In the genomic region with DNA sequence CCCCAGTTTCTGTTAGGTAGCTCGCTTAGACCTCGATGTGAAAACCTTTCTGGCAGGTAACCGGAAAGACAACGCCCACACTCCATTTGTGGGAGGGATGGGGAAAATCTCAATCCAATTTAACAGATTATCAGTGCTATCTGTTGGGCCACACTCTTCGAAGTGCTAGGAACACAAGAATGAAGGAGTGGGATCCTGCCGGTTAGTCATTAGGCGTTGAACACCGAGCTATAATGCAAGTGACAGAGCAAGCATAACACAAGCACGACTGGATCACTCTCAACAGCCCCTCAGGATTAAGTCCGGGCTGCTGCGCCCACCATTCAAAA, we compare ENCODE assay signal across 8 cellular contexts. TPM values are rescaled to one million over a fixed set of nuclear protein-coding genes. Genes with fewer than 3 reads are reported as not detected.
DNase-seq lines count a peak whose midpoint lies in the region; ATAC-seq, FAIRE-seq and TF ChIP-seq lines count a peak whose summit lies in the region.

No MANE protein-coding gene starts in this region.

- H4K20me1 ChIP-seq in BLaER1, result peaks cover 51% of the 10 kb centered on the region

- H3K36me3 ChIP-seq in BLaER1 (peaks cover 40% of the 10 kb centered on the region), HUES64 (ENCODE audit: insufficient read depth, low read length) (peaks cover 36% of the 10 kb centered on the region)
- H3K36me3 ChIP-seq in naive thymus-derived CD4-positive, alpha-beta T cell (ENCODE audit: control insufficient read depth in 2 of 3, insufficient read depth in 3 of 3, low read length in 3 of 3), result peaks cover 0 to 20% (median 0%) of the 10 kb centered on the region in 3 experiments

- H3K9me3 Mint-ChIP-seq in naive thymus-derived CD4-positive, alpha-beta T cell, result peaks cover 0 to 2% (median 0%) of the 10 kb centered on the region in 11 donors

- POLR2A ChIA-PET in naive thymus-derived CD4-positive, alpha-beta T cell (lab: Charles Lee), result interaction anchor here (0.6 to 1.7 kb wide), 11 partner anchors 20 to 138 kb away, joined by 3 to 20 read pairs (median 4); a partner anchor contains a TSS

- H3K27ac Mint-ChIP-seq in naive thymus-derived CD4-positive, alpha-beta T cell, result peak overlapping the region; percentile 91 to 99 (median 98)

- peak overlapping the region; percentile 97 to 100 (median 99) for H3K4me3 Mint-ChIP-seq in naive thymus-derived CD4-positive, alpha-beta T cell

- CTCF ChIA-PET in naive thymus-derived CD4-positive, alpha-beta T cell (lab: Charles Lee), result no interaction called here

- peak; percentile 7 for ATAC-seq in naive thymus-derived CD4-positive, alpha-beta T cell
- ATAC-seq in HG02623 (IDR thresholded peaks at IDR 0.05; ENCODE audit: unreplicated experiment), result no peak

- TF ChIP-seq CTCF in cardiac fibroblast (IDR thresholded peaks at IDR 0.05; ENCODE audit: low read depth, low read length), result no peak

- H3K9ac ChIP-seq in BLaER1 (peak overlapping the region; percentile 92), HUES64 (ENCODE audit: low read depth, low read length) (peak overlapping the region; percentile 77)

- no peaks in the 10 kb centered on the region for H3K27me3 ChIP-seq in BLaER1
- no peaks in the 10 kb centered on the region for H3K27me3 ChIP-seq in HUES64 (ENCODE audit: insufficient read depth, low read length)
- no peaks in the 10 kb centered on the region for H3K27me3 ChIP-seq in naive thymus-derived CD4-positive, alpha-beta T cell (ENCODE audit: control insufficient read depth in 2 of 2, insufficient read depth in 2 of 2, low read length in 2 of 2)

- H3K4me1 ChIP-seq in BLaER1, result peaks cover 27% of the 10 kb centered on the region
- peaks cover 6% of the 10 kb centered on the region; the same call in 1 of the 2 replicates for H3K4me1 ChIP-seq in HUES64 (ENCODE audit: insufficient read depth, low read length)
- peaks cover 10 to 24% of the 10 kb centered on the region in 2 donors for H3K4me1 ChIP-seq in naive thymus-derived CD4-positive, alpha-beta T cell (ENCODE audit: control insufficient read depth in 2 of 2, insufficient read depth in 2 of 2, low read length in 2 of 2)

- peaks cover 26 to 55% (median 49%) of the 10 kb centered on the region in 7 donors for H3K4me1 Mint-ChIP-seq in naive thymus-derived CD4-positive, alpha-beta T cell

- peaks cover 6 to 24% (median 12%) of the 10 kb centered on the region in 5 donors for H3K36me3 Mint-ChIP-seq in naive thymus-derived CD4-positive, alpha-beta T cell

- intact Hi-C loops in naive thymus-derived CD4-positive, alpha-beta T cell (cut with micrococcal nuclease), result loop anchor here (1.0 to 10.0 kb wide), 2 partner anchors 99 to 1399 kb away; a partner anchor contains a TSS

- 2% methylated on average over 11 of the region's 11 CpGs for WGBS in HUES64

- DNase-seq in cardiac fibroblast (ENCODE audit: low read depth in 2 of 2), result no peak
- no peak for DNase-seq in naive thymus-derived CD4-positive, alpha-beta T cell
- DNase-seq in NCI-H526 (lab: John Stamatoyannopoulos, UW), result no peak
- no peak for DNase-seq in NCI-H1436 treated with DMSO at 0.1 percent for 48 hours (lab: John Stamatoyannopoulos, UW)
- DNase-seq in HTR-8/SVneo (ENCODE audit: insufficient read length, low spot score), result no peak

- H3K4me2 ChIP-seq in BLaER1, result peak overlapping the region; percentile 91

- peak overlapping the region; percentile 89 for H3K4me3 ChIP-seq in BLaER1
- H3K4me3 ChIP-seq in HUES64 (ENCODE audit: low read length), result peak overlapping the region; percentile 98
- peak overlapping the region; percentile 99 for H3K4me3 ChIP-seq in cardiac fibroblast (replicated peaks in 1 of 2; ENCODE audit: low read depth in 2 of 2, low read length in 2 of 2)
- H3K4me3 ChIP-seq in naive thymus-derived CD4-positive, alpha-beta T cell (ENCODE audit: low read length), result peak overlapping the region; percentile 92

- FAIRE-seq in HTR-8/SVneo (lab: Jason Lieb, UNC), result no peak

- H3K27ac ChIP-seq in BLaER1, result peak overlapping the region; percentile 87
- H3K27ac ChIP-seq in HUES64 (ENCODE audit: low read depth, low read length), result peak overlapping the region; percentile 48
- H3K27ac ChIP-seq in naive thymus-derived CD4-positive, alpha-beta T cell (ENCODE audit: low read depth, low read length), result peak overlapping the region; percentile 94

- H3K9me3 ChIP-seq in BLaER1, result 0 out of 2 replicates have a peak, but pooled peaks cover 3% of the 10 kb centered on the region
- H3K9me3 ChIP-seq in HUES64 (ENCODE audit: insufficient read depth, low read depth, low read length), result peaks cover 6% of the 10 kb centered on the region; the same call in 1 of the 2 replicates
- H3K9me3 ChIP-seq in naive thymus-derived CD4-positive, alpha-beta T cell (ENCODE audit: control insufficient read depth in 2 of 3, low read length in 3 of 3), result no peaks in the 10 kb centered on the region

- H3K27me3 Mint-ChIP-seq in naive thymus-derived CD4-positive, alpha-beta T cell, result peaks cover 0 to 6% (median 0%) of the 10 kb centered on the region in 5 donors

RNA-seq across cellular contexts. Expression of a gene that starts 0.5 kb away (rescaled TPM):
- polyA plus RNA-seq in HUES64 (2013, experiment 1 of 2), result 7.8 TPM
- polyA plus RNA-seq in HUES64 (2013, experiment 2 of 2), result 7.9 TPM
- 10 to 100 TPM; 27.8 to 53.6 (median 36.7) TPM for total RNA-seq in naive thymus-derived CD4-positive, alpha-beta T cell
- 1 to 10 TPM; 5.2 to 5.5 TPM for polyA plus RNA-seq in naive thymus-derived CD4-positive, alpha-beta T cell

RNA-seq across cellular contexts. Expression of a gene that starts 3.2 kb away (rescaled TPM):
- 3.6 TPM for polyA plus RNA-seq in HUES64 (2013, experiment 1 of 2)
- 8.6 TPM for polyA plus RNA-seq in HUES64 (2013, experiment 2 of 2)
- total RNA-seq in naive thymus-derived CD4-positive, alpha-beta T cell, result under 1 TPM in 3 of 5 experiments, not detected in 2; 0.11 to 0.50 (median 0.24) TPM
- not detected for polyA plus RNA-seq in naive thymus-derived CD4-positive, alpha-beta T cell

RNA-seq across cellular contexts. Expression of a gene that starts 39.0 kb away (rescaled TPM):
- 42.9 TPM for polyA plus RNA-seq in HUES64 (2013, experiment 1 of 2)
- polyA plus RNA-seq in HUES64 (2013, experiment 2 of 2), result 45.3 TPM
- total RNA-seq in naive thymus-derived CD4-positive, alpha-beta T cell, result 10 to 100 TPM; 45.0 to 89.5 (median 57.7) TPM
- 100 to 1,000 TPM; 117 to 138 TPM for polyA plus RNA-seq in naive thymus-derived CD4-positive, alpha-beta T cell

RNA-seq across cellular contexts. Expression of a gene that starts 42.2 kb away (rescaled TPM):
- 105 TPM for polyA plus RNA-seq in HUES64 (2013, experiment 1 of 2)
- polyA plus RNA-seq in HUES64 (2013, experiment 2 of 2), result 124 TPM
- total RNA-seq in naive thymus-derived CD4-positive, alpha-beta T cell, result 10 to 100 TPM; 33.3 to 60.9 (median 56.0) TPM
- 10 to 100 TPM; 41.7 to 66.7 TPM for polyA plus RNA-seq in naive thymus-derived CD4-positive, alpha-beta T cell
